ENCODE assay signal across 29 cellular contexts in the genomic region with DNA sequence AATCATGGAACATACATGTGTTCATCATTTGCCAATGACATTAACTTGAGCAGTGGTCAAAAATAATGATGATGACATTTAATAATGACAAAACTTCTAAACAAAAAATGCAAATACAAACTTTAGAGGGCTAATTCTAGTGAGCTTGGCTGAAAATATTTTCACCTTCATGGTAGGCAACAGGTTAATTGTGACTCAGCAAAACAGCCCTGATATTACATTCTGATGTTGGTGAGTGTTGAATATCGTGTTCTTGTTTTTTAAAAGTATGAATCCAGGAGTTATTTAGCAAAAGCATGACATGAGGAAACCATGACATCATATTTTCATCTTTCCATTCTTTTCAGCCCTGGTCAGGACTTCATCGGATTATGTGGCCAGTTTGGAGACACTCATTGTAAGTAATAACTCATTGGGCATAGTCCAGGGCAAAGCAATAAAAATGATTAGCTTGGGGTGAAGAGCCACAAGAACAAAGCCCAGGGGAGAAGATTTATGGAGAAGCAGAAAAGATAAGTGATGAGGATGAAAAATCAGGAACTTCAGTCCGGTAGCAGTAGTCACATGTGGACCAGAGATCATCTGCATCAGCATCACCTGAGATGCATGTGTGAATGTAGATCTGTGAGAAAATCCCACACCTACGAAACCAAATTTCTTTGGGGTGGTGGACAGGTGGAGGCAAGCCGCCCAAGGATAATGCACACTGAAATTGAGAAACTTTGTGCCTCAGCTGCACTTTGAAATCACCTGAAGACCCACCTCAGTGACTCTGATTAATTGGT.
"Had no signal": no experiment of that assay in that cellular context is flagged by ENCODE, and none has a peak within 500 bp of the region (broad histone marks: within the 10 kb centered on the region; RNA-seq: fewer than 3 reads in every experiment).

No MANE protein-coding gene starts in this region.

- H3K4me3 ChIP-seq: coronary artery, dorsolateral prefrontal cortex had no signal

- FAIRE-seq: astrocyte, bronchial epithelial cell, frontal cortex had no signal

- H3K27ac ChIP-seq: brain microvascular endothelial cell, coronary artery, dorsolateral prefrontal cortex, WERI-Rb-1 had no signal

- H3K36me3 ChIP-seq: brain microvascular endothelial cell, WERI-Rb-1 had no signal

- DNase-seq: activated B cell treated with CpG ODN at 0.5 μM for 24 hours; activated CD4-positive, alpha-beta memory T cell treated with anti-CD3 and anti-CD28 coated beads for 36 hours; activated CD4-positive, alpha-beta T cell treated with anti-CD3 and anti-CD28 coated beads for 48 hours; activated CD8-positive, alpha-beta memory T cell treated with anti-CD3 and anti-CD28 coated beads, Interleukin-2, amount 10 ng/mL, durations not matched to agents 7 days and 5 days; activated CD8-positive, alpha-beta memory T cell treated with anti-CD3 and anti-CD28 coated beads, Interleukin-2, amount 50 U/mL, for 4 hours; activated CD8-positive, alpha-beta T cell treated with anti-CD3 and anti-CD28 coated beads, Interleukin-2, amount 10 ng/mL, durations not matched to agents 7 days and 5 days; activated effector memory CD4-positive, alpha-beta T cell treated with anti-CD3 and anti-CD28 coated beads, Interleukin-2, amount 50 U/mL, for 16 hours; activated naive CD4-positive, alpha-beta T cell treated with anti-CD3 and anti-CD28 coated beads, Interleukin-2, amount 10 ng/mL, durations not matched to agents 7 days and 5 days; activated naive CD8-positive, alpha-beta T cell treated with anti-CD3 and anti-CD28 coated beads, Interleukin-2, amount 10 ng/mL, durations not matched to agents 7 days and 5 days; activated T-cell treated with anti-CD3 and anti-CD28 coated beads, Interleukin-2, amount 50 U/mL, for 1 hour; activated T-cell treated with anti-CD3 and anti-CD28 coated beads, Interleukin-2, amount 50 U/mL, for 48 hours; amniotic stem cell; anterior cingulate cortex; brain microvascular endothelial cell; dorsolateral prefrontal cortex; effector memory CD4-positive, alpha-beta T cell; endodermal cell; foreskin fibroblast; head of caudate nucleus; T-helper 17 cell; T1000; WERI-Rb-1 had no signal

- ATAC-seq: activated CD4-positive, CD25-positive, alpha-beta regulatory T cell treated with anti-CD3 and anti-CD28 coated beads, Interleukin-2, amount 50 U/mL, for 24 hours; activated CD8-positive, alpha-beta memory T cell treated with anti-CD3 and anti-CD28 coated beads, Interleukin-2, amount 10 ng/mL, durations not matched to agents 7 days and 5 days; activated CD8-positive, alpha-beta T cell treated with anti-CD3 and anti-CD28 coated beads, Interleukin-2, amount 10 ng/mL, durations not matched to agents 7 days and 5 days; activated naive CD4-positive, alpha-beta T cell treated with anti-CD3 and anti-CD28 coated beads, Interleukin-2, amount 50 U/mL, for 72 hours; esophagus mucosa; T-helper 17 cell had no signal

- H3K27me3 ChIP-seq: brain microvascular endothelial cell, dorsolateral prefrontal cortex had no signal
